In the genomic region with DNA sequence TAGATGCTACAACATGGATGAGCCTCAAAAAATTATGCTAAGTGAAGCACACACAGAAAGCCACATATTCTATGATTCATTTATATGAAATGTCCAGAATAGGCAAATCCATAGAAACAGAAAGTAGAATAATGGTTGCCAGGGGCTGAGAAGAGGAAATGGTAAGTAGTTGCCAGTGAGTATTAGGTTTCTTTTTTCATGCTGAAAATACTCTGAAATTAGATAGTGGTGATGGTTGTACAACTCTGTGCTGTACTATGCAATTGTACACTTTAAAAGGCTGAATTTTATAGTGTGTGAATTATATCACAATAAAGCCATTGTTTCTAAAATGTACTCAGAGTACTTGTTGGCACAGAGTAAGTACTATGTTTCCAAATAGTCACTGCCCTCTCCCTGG, we compare ENCODE assay signal across 9 cellular contexts. TPM values are rescaled to one million over a fixed set of nuclear protein-coding genes. Genes with fewer than 3 reads are reported as not detected.
DNase-seq lines count a peak whose midpoint lies in the region; ATAC-seq, FAIRE-seq and TF ChIP-seq lines count a peak whose summit lies in the region.
"Had no signal": no experiment of that assay in that cellular context is flagged by ENCODE, and none has a peak within 500 bp of the region (broad histone marks: within the 10 kb centered on the region; RNA-seq: fewer than 3 reads in every experiment).

No MANE protein-coding gene starts in this region.

- ATAC-seq in GM21381 (IDR thresholded peaks at IDR 0.05; ENCODE audit: unreplicated experiment) (peak; percentile 61), HG03469 (IDR thresholded peaks at IDR 0.05; ENCODE audit: unreplicated experiment) (peak; percentile 61)
- ATAC-seq in naive thymus-derived CD8-positive, alpha-beta T cell, result no peak

- H3K27ac Mint-ChIP-seq in naive thymus-derived CD8-positive, alpha-beta T cell, result peak overlapping the region in 2 of 10 donors; percentile 24 to 66

- peaks cover 10 to 20% (median 17%) of the 10 kb centered on the region in 4 donors for H3K4me1 Mint-ChIP-seq in naive thymus-derived CD8-positive, alpha-beta T cell

- no peak overlapping the region for H3K4me3 Mint-ChIP-seq in naive thymus-derived CD8-positive, alpha-beta T cell

- no peak overlapping the region for H3K4me3 ChIP-seq in choroid plexus epithelial cell (ENCODE audit: low read depth, low read length)

- POLR2A ChIA-PET in naive thymus-derived CD8-positive, alpha-beta T cell (lab: Charles Lee), result interaction anchor here (0.6 kb wide), 1 partner anchor 187 kb away, joined by 3 read pairs; no protein-coding TSS in a partner anchor

- no peak for DNase-seq in GM12891 (ENCODE audit: insufficient read length, low spot score)
- DNase-seq in choroid plexus epithelial cell (ENCODE audit: low read depth), result peak; percentile 69
- no peak for DNase-seq in substantia nigra (lab: John Stamatoyannopoulos, UW)
- no peak for DNase-seq in stimulated activated CD4-positive, alpha-beta T cell treated with anti-CD3 and anti-CD28 coated beads, Interleukin-12 subunit alpha, Interleukin-12 subunit beta, amount 100 ng/mL, for 4 hours
- no peak for DNase-seq in naive thymus-derived CD8-positive, alpha-beta T cell
- no peak for DNase-seq in NCI-H1694 (lab: John Stamatoyannopoulos, UW)
- DNase-seq: KG1 had no signal

- H3K36me3 Mint-ChIP-seq in naive thymus-derived CD8-positive, alpha-beta T cell, result no peaks in the 10 kb centered on the region

- H3K27me3 Mint-ChIP-seq in naive thymus-derived CD8-positive, alpha-beta T cell, result no peaks in the 10 kb centered on the region

- H3K27ac ChIP-seq in substantia nigra (ENCODE audit: low read depth, low read length, poor library complexity, severe bottlenecking), result no peak overlapping the region

- no peaks in the 10 kb centered on the region for H3K9me3 Mint-ChIP-seq in naive thymus-derived CD8-positive, alpha-beta T cell

- TF ChIP-seq CTCF in choroid plexus epithelial cell (conservative IDR thresholded peaks at IDR 0.05; ENCODE audit: low read depth, low read length), result no peak

- FAIRE-seq in GM12891 (lab: Jason Lieb, UNC), result peak; percentile 33

- TF ChIP-seq POLR2A in GM12891 (IDR thresholded peaks at IDR 0.05; ENCODE audit: low read depth, low read length), result no peak

TF ChIP-seq in GM12891, 5 proteins besides CTCF, POLR2A, EP300 and RAD21:
- TF ChIP-seq PAX5 (IDR thresholded peaks at IDR 0.05; ENCODE audit: insufficient read depth, low read length, severe bottlenecking) (no peak), POLR2AphosphoS5 (IDR thresholded peaks at IDR 0.05; ENCODE audit: low read depth, low read length) (no peak), SPI1 (IDR thresholded peaks at IDR 0.05; ENCODE audit: low read depth, low read length) (peak; percentile 45; the same call in 1 of the 2 replicates)

RNA-seq across cellular contexts. Expression of a gene that starts 15.5 kb away (rescaled TPM):
- polyA plus RNA-seq in GM12891 (2012; ENCODE audit: low read depth, missing spikeins), result 5.7 TPM
- total RNA-seq in naive thymus-derived CD8-positive, alpha-beta T cell, result 10 to 100 TPM; 18.2 to 22.4 TPM
- 10 to 100 TPM in 1 of 3 donors, 1 to 10 TPM in 2; 5.6 to 12.4 (median 6.7) TPM for polyA plus RNA-seq in naive thymus-derived CD8-positive, alpha-beta T cell

Comparison
In these comparisons a context has a peak if more than half of its experiments do, and no peak if none do; other contexts are left out.
1. ATAC-seq: peak in GM21381 (single experiment) and HG03469 (single experiment); none in naive thymus-derived CD8-positive, alpha-beta T cell (0 of 2).